ENCODE assay signal across 15 cellular contexts in genomic region chr3:164537485-164537884, GRCh38.
DNase-seq lines count a peak whose midpoint lies in the region; ATAC-seq and TF ChIP-seq lines count a peak whose summit lies in the region.
"Had no signal": no experiment of that assay in that cellular context is flagged by ENCODE, and none has a peak within 500 bp of the region (broad histone marks: within the 10 kb centered on the region; RNA-seq: fewer than 3 reads in every experiment).

No MANE protein-coding gene starts in this region.

- ATAC-seq in mucosa of descending colon: no peak
- ATAC-seq: CD8-positive, alpha-beta T cell had no signal

- TF ChIP-seq CTCF in smooth muscle cell (IDR thresholded peaks at IDR 0.05; ENCODE audit: borderline replicate concordance, insufficient read depth, poor library complexity, severe bottlenecking) (no peak), mucosa of descending colon (IDR thresholded peaks at IDR 0.05) (no peak)

- peak; percentile 15 for DNase-seq in DMS 273 (lab: John Stamatoyannopoulos, UW; ENCODE audit: unreplicated experiment)
- DNase-seq in DMS 273 treated with DMSO at 0.1 percent for 48 hours (lab: John Stamatoyannopoulos, UW): no peak
- peak; percentile 44 for DNase-seq in NCI-H2171 (lab: John Stamatoyannopoulos, UW)
- peak; percentile 66 for DNase-seq in NCI-H524 treated with DMSO at 0.1 percent for 48 hours (lab: John Stamatoyannopoulos, UW)
- no peak for DNase-seq in smooth muscle cell (lab: John Stamatoyannopoulos, UW; ENCODE audit: unreplicated experiment)
- DNase-seq in activated CD8-positive, alpha-beta memory T cell treated with anti-CD3 and anti-CD28 coated beads, Interleukin-2, amount 50 U/mL, for 4 hours: no peak
- no peak for DNase-seq in amygdala (lab: John Stamatoyannopoulos, UW)
- no peak for DNase-seq in mucosa of descending colon
- DNase-seq: Caco-2; CD8-positive, alpha-beta T cell; DND-41; GDM1; IMR-90 had no signal

- no peaks in the 10 kb centered on the region for H4K20me1 ChIP-seq in smooth muscle cell (ENCODE audit: low read depth)

- H3K79me2 ChIP-seq in smooth muscle cell (ENCODE audit: low read depth): no peaks in the 10 kb centered on the region

- H3K9me3 ChIP-seq in smooth muscle cell (replicated peaks; ENCODE audit: low read depth) (no peaks in the 10 kb centered on the region), mucosa of descending colon (no peaks in the 10 kb centered on the region)
- H3K9me3 ChIP-seq: Caco-2, HAP-1 had no signal

- H3K27me3 ChIP-seq in smooth muscle cell (ENCODE audit: low read depth): no peaks in the 10 kb centered on the region

- no peak overlapping the region for H3K9ac ChIP-seq in smooth muscle cell (ENCODE audit: low read depth)

- intact Hi-C loops in mucosa of descending colon (cut with DNase I, micrococcal nuclease): no loop called here

- H3K4me1 ChIP-seq in smooth muscle cell (ENCODE audit: low read depth): no peaks in the 10 kb centered on the region
- H3K4me1 ChIP-seq in mucosa of descending colon (ENCODE audit: low read depth): no peaks in the 10 kb centered on the region
- H3K4me1 ChIP-seq: Caco-2, HAP-1 had no signal

- peak overlapping the region; percentile 44 for H3K4me2 ChIP-seq in smooth muscle cell

- H3F3A ChIP-seq in smooth muscle cell (ENCODE audit: low read depth): no peaks in the 10 kb centered on the region

- H3K27ac ChIP-seq in smooth muscle cell (ENCODE audit: low read depth): no peak overlapping the region
- H3K27ac ChIP-seq: 22Rv1 had no signal

- H2AFZ ChIP-seq in smooth muscle cell (ENCODE audit: low read depth): no peak overlapping the region

- H3K4me3 ChIP-seq in smooth muscle cell (no peak overlapping the region), mucosa of descending colon (no peak overlapping the region)
- H3K4me3 ChIP-seq: HAP-1 had no signal

- H3K36me3 ChIP-seq in smooth muscle cell (ENCODE audit: low read depth) (no peaks in the 10 kb centered on the region), mucosa of descending colon (ENCODE audit: low read depth) (no peaks in the 10 kb centered on the region)
- H3K36me3 ChIP-seq: HAP-1 had no signal

Comparison
In these comparisons a context has a peak if more than half of its experiments do, and no peak if none do; other contexts are left out.
1. DNase-seq: peak in DMS 273 (single experiment), NCI-H2171 (single experiment) and NCI-H524 treated with DMSO at 0.1 percent for 48 hours (single experiment); none in DMS 273 treated with DMSO at 0.1 percent for 48 hours (single experiment), smooth muscle cell (single experiment), activated CD8-positive, alpha-beta memory T cell treated with anti-CD3 and anti-CD28 coated beads, Interleukin-2, amount 50 U/mL, for 4 hours (single experiment), amygdala (0 of 56) and mucosa of descending colon (0 of 3).